8 cellular contexts compared by ENCODE assay signal in genomic region chr16:9139965-9140364, GRCh38. TPM values are rescaled to one million over a fixed set of nuclear protein-coding genes. Genes with fewer than 3 reads are reported as not detected.
DNase-seq lines count a peak whose midpoint lies in the region; ATAC-seq and TF ChIP-seq lines count a peak whose summit lies in the region.

No MANE protein-coding gene starts in this region.

- WGBS in lower leg skin, 2 donors = 92 to 93% methylated on average over 7 of the region's 7 CpGs

- intact Hi-C loops in Right ventricle myocardium superior (cut with DNase I) = no loop called here
- intact Hi-C loops in left ventricle myocardium inferior (cut with micrococcal nuclease) = no loop called here
- intact Hi-C loops in gastrocnemius medialis (cut with DNase I; ENCODE audit: low total_unique reads) = no loop called here
- intact Hi-C loops in lower leg skin (cut with DNase I; ENCODE audit: low total_unique reads) = no loop called here

- in situ Hi-C loops in gastrocnemius medialis (cut with MboI; ENCODE audit: low sequenced_read_pairs in 4 of 4) = no loop called here

- H3K27me3 ChIP-seq in left ventricle myocardium inferior (ENCODE audit: low read depth) (no peaks in the 10 kb centered on the region), adipocyte (replicated peaks; ENCODE audit: control insufficient read depth, insufficient read depth, low read length) (no peaks in the 10 kb centered on the region), gastrocnemius medialis (no peaks in the 10 kb centered on the region)

- TF ChIP-seq POLR2A in gastrocnemius medialis (IDR thresholded peaks at IDR 0.05) (no peak), lower leg skin (IDR thresholded peaks at IDR 0.05) (no peak)

- H3K27ac ChIP-seq in left ventricle myocardium inferior (replicated peaks) (no peak overlapping the region), gastrocnemius medialis (no peak overlapping the region)

- no peaks in the 10 kb centered on the region for H3K9me3 ChIP-seq in left ventricle myocardium inferior (replicated peaks)
- no peaks in the 10 kb centered on the region for H3K9me3 ChIP-seq in adipocyte (ENCODE audit: control insufficient read depth, low read length)
- H3K9me3 ChIP-seq in gastrocnemius medialis = no peaks in the 10 kb centered on the region

- H3K4me3 ChIP-seq in left ventricle myocardium inferior = no peak overlapping the region
- H3K4me3 ChIP-seq in adipocyte (ENCODE audit: low read length) = no peak overlapping the region
- H3K4me3 ChIP-seq in gastrocnemius medialis = no peak overlapping the region
- no peak overlapping the region for H3K4me3 ChIP-seq in lower leg skin (ENCODE audit: low read depth, poor library complexity, severe bottlenecking)

- no peaks in the 10 kb centered on the region for H3K36me3 ChIP-seq in left ventricle myocardium inferior
- no peaks in the 10 kb centered on the region for H3K36me3 ChIP-seq in adipocyte (ENCODE audit: control insufficient read depth, insufficient read depth, low read length, severe bottlenecking)
- no peaks in the 10 kb centered on the region for H3K36me3 ChIP-seq in gastrocnemius medialis

- H3K9ac ChIP-seq in adipocyte (ENCODE audit: low read length) = no peak overlapping the region

- TF ChIP-seq CTCF in left ventricle myocardium inferior (IDR thresholded peaks at IDR 0.05; ENCODE audit: borderline replicate concordance) (no peak), gastrocnemius medialis (IDR thresholded peaks at IDR 0.05 in 4 of 5, conservative IDR thresholded peaks at IDR 0.05 in 1 of 5) (no peak), lower leg skin (IDR thresholded peaks at IDR 0.05) (no peak)

- no peak for DNase-seq in Right ventricle myocardium superior
- no peak for DNase-seq in left ventricle myocardium inferior
- DNase-seq in HT-29 (ENCODE audit: low spot score) = peak; percentile 50
- DNase-seq in adipocyte (ENCODE audit: low read depth) = peak; percentile 40
- DNase-seq in gastrocnemius medialis = no peak
- DNase-seq in activated naive CD4-positive, alpha-beta T cell treated with Interleukin-2 at 50 U/mL for 16 hours = no peak
- DNase-seq in hippocampal formation (lab: John Stamatoyannopoulos, UW) = no peak
- no peak for DNase-seq in lower leg skin (ENCODE audit: low spot score in 2 of 2)

- ATAC-seq in Right ventricle myocardium superior (ENCODE audit: poor library complexity) (peak; percentile 70), gastrocnemius medialis (peak; percentile 31 to 68)

- peaks cover 11% of the 10 kb centered on the region for H3K4me1 ChIP-seq in left ventricle myocardium inferior
- H3K4me1 ChIP-seq in adipocyte (ENCODE audit: control insufficient read depth, insufficient read depth, low read length) = no peaks in the 10 kb centered on the region
- peaks cover 0 to 8% of the 10 kb centered on the region in 2 donors for H3K4me1 ChIP-seq in gastrocnemius medialis

RNA-seq across cellular contexts. Expression of gene HAPSTR1, which starts 48.5 kb away (rescaled TPM):
- total RNA-seq in Right ventricle myocardium superior = 51.7 TPM
- 52.3 TPM for total RNA-seq in left ventricle myocardium inferior
- 30.3 and 31.4 TPM in 2 replicates for total RNA-seq in HT-29 (2014; rRNA removed; shearing (Covaris generic))
- 10 to 100 TPM; 55.0 to 65.0 (median 60.9) TPM for total RNA-seq in gastrocnemius medialis
- total RNA-seq in lower leg skin = 10 to 100 TPM; 39.1 to 53.1 (median 47.1) TPM

Comparison
In these comparisons a context has a peak if more than half of its experiments do, and no peak if none do; other contexts are left out.
1. DNase-seq: peak in HT-29 (single experiment) and adipocyte (single experiment); none in Right ventricle myocardium superior (single experiment), left ventricle myocardium inferior (single experiment), gastrocnemius medialis (0 of 2), activated naive CD4-positive, alpha-beta T cell treated with Interleukin-2 at 50 U/mL for 16 hours (single experiment), hippocampal formation (0 of 2) and lower leg skin (0 of 2).